In the genomic region with DNA sequence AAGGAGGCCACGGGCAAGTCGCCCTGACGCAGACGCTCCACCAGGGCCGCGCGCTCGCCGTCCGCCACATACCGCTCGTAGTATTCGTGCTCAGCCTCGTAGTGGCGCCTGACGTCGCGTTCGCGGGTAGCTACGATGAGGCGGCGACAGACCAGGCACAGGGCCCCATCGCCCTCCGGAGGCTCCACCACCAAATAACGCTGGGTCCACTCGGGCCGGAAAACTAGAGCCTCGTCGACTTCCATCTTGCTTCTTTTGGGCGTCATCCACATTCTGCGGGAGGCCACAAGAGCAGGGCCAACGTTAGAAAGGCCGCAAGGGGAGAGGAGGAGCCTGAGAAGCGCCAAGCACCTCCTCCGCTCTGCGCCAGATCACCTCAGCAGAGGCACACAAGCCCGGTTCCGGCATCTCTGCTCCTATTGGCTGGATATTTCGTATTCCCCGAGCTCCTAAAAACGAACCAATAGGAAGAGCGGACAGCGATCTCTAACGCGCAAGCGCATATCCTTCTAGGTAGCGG, we compare ENCODE assay signal across 8 cellular contexts. TPM values are rescaled to one million over a fixed set of nuclear protein-coding genes. Genes with fewer than 3 reads are reported as not detected.
DNase-seq lines count a peak whose midpoint lies in the region; ATAC-seq and TF ChIP-seq lines count a peak whose summit lies in the region.

A gene (minus strand): TSS at position 326 of the 520 bp plus-strand sequence. CDS start 54 bp downstream, at position 272.

- peaks cover 21 to 59% (median 57%) of the 10 kb centered on the region in 10 experiments for H3K4me1 ChIP-seq in BLaER1 treated with 17β-estradiol and CSF1 and Interleukin-3, amounts not matched to agents 10 nM and 100 nM
- H3K4me1 ChIP-seq in left ventricle myocardium inferior, result peaks cover 86% of the 10 kb centered on the region
- peaks cover 0 to 54% (median 51%) of the 10 kb centered on the region in 4 donors for H3K4me1 ChIP-seq in sigmoid colon

- H3K4me2 ChIP-seq in BLaER1 treated with 17β-estradiol and CSF1 and Interleukin-3, amounts not matched to agents 10 nM and 100 nM, result peak within 1 kb of the TSS; percentile 82 to 93 (median 87)

- peak in 1 of 4 donors; percentile 58 for TF ChIP-seq EP300 in sigmoid colon (IDR thresholded peaks at IDR 0.05)

- no peaks in the 10 kb centered on the region for H3K9me3 Mint-ChIP-seq in activated T-cell treated with anti-CD3 and anti-CD28 coated beads, Interleukin-2, amount 50 U/mL, for 4 hours

- H3K36me3 Mint-ChIP-seq in activated T-cell treated with anti-CD3 and anti-CD28 coated beads, Interleukin-2, amount 50 U/mL, for 4 hours (ENCODE audit: insufficient read depth), result peaks cover 27% of the 10 kb centered on the region

- WGBS in sigmoid colon, 2 donors, result 0% methylated on average over 48 of the region's 48 CpGs

- peak within 1 kb of the TSS; percentile 81 to 91 (median 87) for H3K9ac ChIP-seq in BLaER1 treated with 17β-estradiol and CSF1 and Interleukin-3, amounts not matched to agents 10 nM and 100 nM

- peaks cover 49% of the 10 kb centered on the region for H3K4me1 Mint-ChIP-seq in activated T-cell treated with anti-CD3 and anti-CD28 coated beads, Interleukin-2, amount 50 U/mL, for 4 hours (ENCODE audit: low read depth)

- TF ChIP-seq POLR2A in sigmoid colon (IDR thresholded peaks at IDR 0.05), result peak; percentile 87 to 90

- peaks cover 13 to 37% (median 23%) of the 10 kb centered on the region in 11 experiments for H3K9me3 ChIP-seq in BLaER1 treated with 17β-estradiol and CSF1 and Interleukin-3, amounts not matched to agents 10 nM and 100 nM (replicated peaks in 1 of 11)
- H3K9me3 ChIP-seq in left ventricle myocardium inferior (replicated peaks), result no peaks in the 10 kb centered on the region
- no peaks in the 10 kb centered on the region for H3K9me3 ChIP-seq in sigmoid colon

- DNase-seq in activated T-cell treated with anti-CD3 and anti-CD28 coated beads, Interleukin-2, amount 50 U/mL, for 4 hours, result no peak
- DNase-seq in left ventricle myocardium inferior (no peak), sigmoid colon (peak; percentile 100), activated gamma-delta T cell treated with Interleukin-2 at 50 U/mL for 16 hours (no peak), superior temporal gyrus (ENCODE audit: extremely low spot score) (no peak)

- H4K20me1 ChIP-seq in BLaER1 treated with 17β-estradiol and CSF1 and Interleukin-3, amounts not matched to agents 10 nM and 100 nM, result peaks cover 0 to 14% (median 5%) of the 10 kb centered on the region in 11 experiments; a peak in 5 of 22 replicates

- peak; percentile 52 for TF ChIP-seq CTCF in left ventricle myocardium inferior (IDR thresholded peaks at IDR 0.05; ENCODE audit: borderline replicate concordance)
- TF ChIP-seq CTCF in sigmoid colon (IDR thresholded peaks at IDR 0.05), result peak in 3 of 4 experiments; percentile 12 to 44 (median 27)

- ATAC-seq in GM19328 (IDR thresholded peaks at IDR 0.05; ENCODE audit: unreplicated experiment), result peak; percentile 84
- ATAC-seq in HG03439 (IDR thresholded peaks at IDR 0.05; ENCODE audit: unreplicated experiment), result peak; percentile 92
- peak; percentile 89 to 90 for ATAC-seq in activated T-cell treated with anti-CD3 and anti-CD28 coated beads, Interleukin-2, amount 50 U/mL, for 4 hours

- H3K4me3 ChIP-seq in BLaER1 treated with 17β-estradiol and CSF1 and Interleukin-3, amounts not matched to agents 10 nM and 100 nM, result peak within 1 kb of the TSS; percentile 62 to 79 (median 69)
- H3K4me3 ChIP-seq in left ventricle myocardium inferior (peak within 1 kb of the TSS; percentile 79), sigmoid colon (peak within 1 kb of the TSS; percentile 62 to 68 (median 64))

- H3K36me3 ChIP-seq in BLaER1 treated with 17β-estradiol and CSF1 and Interleukin-3, amounts not matched to agents 10 nM and 100 nM, result peaks cover 39 to 74% (median 67%) of the 10 kb centered on the region in 11 experiments
- peaks cover 30% of the 10 kb centered on the region for H3K36me3 ChIP-seq in left ventricle myocardium inferior
- H3K36me3 ChIP-seq in sigmoid colon, result peaks cover 0 to 30% (median 4%) of the 10 kb centered on the region in 4 donors

- intact Hi-C loops in left ventricle myocardium inferior (cut with micrococcal nuclease) (no loop called here), sigmoid colon (cut with DNase I) (loop anchor here (2.0 kb wide), 1 partner anchor 220 kb away; no protein-coding TSS in a partner anchor)

- H3K27me3 ChIP-seq in BLaER1 treated with 17β-estradiol and CSF1 and Interleukin-3, amounts not matched to agents 10 nM and 100 nM, result no peaks in the 10 kb centered on the region
- no peaks in the 10 kb centered on the region for H3K27me3 ChIP-seq in left ventricle myocardium inferior (ENCODE audit: low read depth)
- no peaks in the 10 kb centered on the region for H3K27me3 ChIP-seq in sigmoid colon

- H3K27ac ChIP-seq in BLaER1 treated with 17β-estradiol and CSF1 and Interleukin-3, amounts not matched to agents 10 nM and 100 nM, result peak within 1 kb of the TSS; percentile 88 to 97 (median 92)
- H3K27ac ChIP-seq in left ventricle myocardium inferior (replicated peaks) (peak within 1 kb of the TSS; percentile 97), sigmoid colon (peak within 1 kb of the TSS; percentile 96 to 98 (median 97))

- no peak within 1 kb of the TSS for H3K4me3 Mint-ChIP-seq in activated T-cell treated with anti-CD3 and anti-CD28 coated beads, Interleukin-2, amount 50 U/mL, for 4 hours

- no peaks in the 10 kb centered on the region for H3K27me3 Mint-ChIP-seq in activated T-cell treated with anti-CD3 and anti-CD28 coated beads, Interleukin-2, amount 50 U/mL, for 4 hours (ENCODE audit: low read depth)

RNA-seq across cellular contexts. Expression of the gene that starts here (rescaled TPM):
- total RNA-seq in activated T-cell treated with anti-CD3 and anti-CD28 coated beads, Interleukin-2, amount 50 U/mL, for 4 hours, result 1 to 10 TPM; 5.0 to 9.8 (median 7.2) TPM
- total RNA-seq in left ventricle myocardium inferior (25.4 TPM), sigmoid colon (10 to 100 TPM; 11.8 to 18.9 (median 14.0) TPM)
- 1 to 10 TPM; 1.2 to 6.0 (median 5.2) TPM for polyA plus RNA-seq in sigmoid colon
